15 cellular contexts compared by ENCODE assay signal in genomic region chr18:69956037-69956436, GRCh38. TPM values are rescaled to one million over a fixed set of nuclear protein-coding genes. Genes with fewer than 3 reads are reported as not detected.
DNase-seq lines count a peak whose midpoint lies in the region; ATAC-seq and TF ChIP-seq lines count a peak whose summit lies in the region.
"Had no signal": no experiment of that assay in that cellular context is flagged by ENCODE, and none has a peak within 500 bp of the region (broad histone marks: within the 10 kb centered on the region; RNA-seq: fewer than 3 reads in every experiment).

No MANE protein-coding gene starts in this region.

- DNase-seq in activated naive CD4-positive, alpha-beta T cell treated with anti-CD3 and anti-CD28 coated beads for 36 hours = peak; percentile 40
- no peak for DNase-seq in activated naive CD4-positive, alpha-beta T cell (lab: John Stamatoyannopoulos, UW)
- DNase-seq in activated CD4-positive, alpha-beta memory T cell treated with anti-CD3 and anti-CD28 coated beads, Interleukin-2, amount 10 ng/mL, durations not matched to agents 7 days and 5 days = peak; percentile 42
- DNase-seq in stimulated activated naive CD8-positive, alpha-beta T cell treated with anti-CD3 and anti-CD28 coated beads, Interleukin-15, amount 100 ng/mL, for 72 hours = no peak
- no peak for DNase-seq in DMS153 (lab: John Stamatoyannopoulos, UW)
- no peak for DNase-seq in heart left ventricle
- DNase-seq in tibial nerve (ENCODE audit: low spot score in 2 of 2) = no peak
- DNase-seq: adrenal gland, GOT3, naive B cell, NCI-H1694 treated with DMSO at 0.1 percent for 48 hours, WERI-Rb-1 had no signal

- TF ChIP-seq POLR2A in heart left ventricle (IDR thresholded peaks at IDR 0.05) = no peak
- TF ChIP-seq POLR2A in tibial nerve (IDR thresholded peaks at IDR 0.05) = no peak

- peaks cover 3% of the 10 kb centered on the region for H3K9me3 Mint-ChIP-seq in activated naive CD4-positive, alpha-beta T cell treated with anti-CD3 and anti-CD28 coated beads for 36 hours
- H3K9me3 Mint-ChIP-seq in activated CD4-positive, alpha-beta memory T cell treated with anti-CD3 and anti-CD28 coated beads, Interleukin-2, amount 10 ng/mL, durations not matched to agents 7 days and 5 days = peaks cover 5% of the 10 kb centered on the region
- peaks cover 0 to 9% of the 10 kb centered on the region in 2 donors for H3K9me3 Mint-ChIP-seq in stimulated activated naive CD8-positive, alpha-beta T cell treated with anti-CD3 and anti-CD28 coated beads, Interleukin-15, amount 100 ng/mL, for 72 hours

- peaks cover 7% of the 10 kb centered on the region for H3K36me3 Mint-ChIP-seq in activated naive CD4-positive, alpha-beta T cell treated with anti-CD3 and anti-CD28 coated beads for 36 hours (ENCODE audit: low read depth)
- H3K36me3 Mint-ChIP-seq in activated CD4-positive, alpha-beta memory T cell treated with anti-CD3 and anti-CD28 coated beads, Interleukin-2, amount 10 ng/mL, durations not matched to agents 7 days and 5 days (ENCODE audit: low read depth) = peaks cover 30% of the 10 kb centered on the region
- H3K36me3 Mint-ChIP-seq: naive B cell had no signal

- H3K27me3 Mint-ChIP-seq in activated naive CD4-positive, alpha-beta T cell treated with anti-CD3 and anti-CD28 coated beads for 36 hours (ENCODE audit: low read depth) = no peaks in the 10 kb centered on the region
- no peaks in the 10 kb centered on the region for H3K27me3 Mint-ChIP-seq in activated CD4-positive, alpha-beta memory T cell treated with anti-CD3 and anti-CD28 coated beads, Interleukin-2, amount 10 ng/mL, durations not matched to agents 7 days and 5 days
- H3K27me3 Mint-ChIP-seq in stimulated activated naive CD8-positive, alpha-beta T cell treated with anti-CD3 and anti-CD28 coated beads, Interleukin-15, amount 100 ng/mL, for 72 hours = no peaks in the 10 kb centered on the region
- H3K27me3 Mint-ChIP-seq: B cell, naive B cell had no signal

- H3K27ac ChIP-seq in heart left ventricle (peak overlapping the region in 1 of 12 donors; percentile 69), tibial nerve (no peak overlapping the region)
- H3K27ac ChIP-seq: adrenal gland, WERI-Rb-1 had no signal

- no peaks in the 10 kb centered on the region for H3K36me3 ChIP-seq in heart left ventricle
- no peaks in the 10 kb centered on the region for H3K36me3 ChIP-seq in tibial nerve
- H3K36me3 ChIP-seq: adrenal gland, WERI-Rb-1 had no signal

- TF ChIP-seq EP300 in tibial nerve (IDR thresholded peaks at IDR 0.05) = no peak

- H3K4me1 ChIP-seq in heart left ventricle (peaks cover 0 to 24% (median 0%) of the 10 kb centered on the region in 12 donors), tibial nerve (no peaks in the 10 kb centered on the region)

- H3K4me1 Mint-ChIP-seq in activated naive CD4-positive, alpha-beta T cell treated with anti-CD3 and anti-CD28 coated beads for 36 hours (ENCODE audit: low read depth) = peaks cover 36% of the 10 kb centered on the region
- H3K4me1 Mint-ChIP-seq in activated CD4-positive, alpha-beta memory T cell treated with anti-CD3 and anti-CD28 coated beads, Interleukin-2, amount 10 ng/mL, durations not matched to agents 7 days and 5 days = peaks cover 33% of the 10 kb centered on the region
- peaks cover 6% of the 10 kb centered on the region for H3K4me1 Mint-ChIP-seq in stimulated activated naive CD8-positive, alpha-beta T cell treated with anti-CD3 and anti-CD28 coated beads, Interleukin-15, amount 100 ng/mL, for 72 hours

- intact Hi-C loops in activated naive CD4-positive, alpha-beta T cell treated with anti-CD3 and anti-CD28 coated beads for 36 hours (cut with micrococcal nuclease) = no loop called here
- intact Hi-C loops in heart left ventricle (cut with DNase I) = no loop called here

- H3K27me3 ChIP-seq in heart left ventricle (no peaks in the 10 kb centered on the region), tibial nerve (no peaks in the 10 kb centered on the region)
- H3K27me3 ChIP-seq: adrenal gland had no signal

- 81 to 89% (median 87%) methylated on average over 4 of the region's 4 CpGs for WGBS in heart left ventricle, 4 donors
- 83 to 93% methylated on average over 4 of the region's 4 CpGs for WGBS in tibial nerve, 2 donors

- no peak overlapping the region for H3K4me3 Mint-ChIP-seq in activated naive CD4-positive, alpha-beta T cell treated with anti-CD3 and anti-CD28 coated beads for 36 hours
- no peak overlapping the region for H3K4me3 Mint-ChIP-seq in activated CD4-positive, alpha-beta memory T cell treated with anti-CD3 and anti-CD28 coated beads, Interleukin-2, amount 10 ng/mL, durations not matched to agents 7 days and 5 days
- H3K4me3 Mint-ChIP-seq in stimulated activated naive CD8-positive, alpha-beta T cell treated with anti-CD3 and anti-CD28 coated beads, Interleukin-15, amount 100 ng/mL, for 72 hours = no peak overlapping the region
- H3K4me3 Mint-ChIP-seq: B cell, naive B cell had no signal

- H3K27ac Mint-ChIP-seq in activated naive CD4-positive, alpha-beta T cell treated with anti-CD3 and anti-CD28 coated beads for 36 hours = no peak overlapping the region
- H3K27ac Mint-ChIP-seq in activated CD4-positive, alpha-beta memory T cell treated with anti-CD3 and anti-CD28 coated beads, Interleukin-2, amount 10 ng/mL, durations not matched to agents 7 days and 5 days = no peak overlapping the region
- H3K27ac Mint-ChIP-seq in stimulated activated naive CD8-positive, alpha-beta T cell treated with anti-CD3 and anti-CD28 coated beads, Interleukin-15, amount 100 ng/mL, for 72 hours = peak overlapping the region in 1 of 2 donors; percentile 91
- H3K27ac Mint-ChIP-seq: B cell, naive B cell had no signal

- H3K9me3 ChIP-seq in heart left ventricle = peaks cover 0 to 3% (median 0%) of the 10 kb centered on the region in 12 donors
- H3K9me3 ChIP-seq in tibial nerve = peaks cover 0 to 4% (median 0%) of the 10 kb centered on the region in 4 donors
- H3K9me3 ChIP-seq: adrenal gland had no signal

- TF ChIP-seq CTCF in heart left ventricle (IDR thresholded peaks at IDR 0.05) = no peak
- no peak for TF ChIP-seq CTCF in tibial nerve (IDR thresholded peaks at IDR 0.05)

- H3K4me3 ChIP-seq in heart left ventricle (peak overlapping the region in 1 of 12 donors; percentile 46), tibial nerve (no peak overlapping the region)
- H3K4me3 ChIP-seq: adrenal gland had no signal

- ATAC-seq in HG02798 (IDR thresholded peaks at IDR 0.05; ENCODE audit: poor library complexity, unreplicated experiment) (peak; percentile 33), heart left ventricle (no peak)
- peak; percentile 51 for ATAC-seq in stimulated activated naive CD8-positive, alpha-beta T cell treated with anti-CD3 and anti-CD28 coated beads, Interleukin-15, amount 100 ng/mL, for 72 hours

- POLR2A ChIA-PET in activated CD4-positive, alpha-beta memory T cell treated with anti-CD3 and anti-CD28 coated beads, Interleukin-2, amount 10 ng/mL, durations not matched to agents 7 days and 5 days (lab: Charles Lee) = interaction anchor here (0.9 to 4.7 kb wide), 14 partner anchors 10 to 115 kb away, joined by 3 to 101 read pairs (median 5); partner anchors contain the start of gene CD226

- CTCF ChIA-PET in activated naive CD4-positive, alpha-beta T cell treated with anti-CD3 and anti-CD28 coated beads for 36 hours (lab: Charles Lee) = interaction anchor here (0.8 to 2.2 kb wide), 7 partner anchors 9 to 99 kb away, joined by 3 to 7 read pairs (median 3); partner anchors contain the start of gene CD226
- CTCF ChIA-PET in activated CD4-positive, alpha-beta memory T cell treated with anti-CD3 and anti-CD28 coated beads, Interleukin-2, amount 10 ng/mL, durations not matched to agents 7 days and 5 days (lab: Charles Lee) = interaction anchor here (1.0 to 2.0 kb wide), 7 partner anchors 9 to 67 kb away, joined by 3 to 10 read pairs (median 6); partner anchors contain the start of gene CD226

RNA-seq across cellular contexts. Expression of gene CD226, which starts 8.4 kb away (rescaled TPM):
- 10 to 100 TPM; 19.4 to 19.9 TPM for total RNA-seq in activated naive CD4-positive, alpha-beta T cell treated with anti-CD3 and anti-CD28 coated beads for 36 hours
- total RNA-seq in activated CD4-positive, alpha-beta memory T cell treated with anti-CD3 and anti-CD28 coated beads, Interleukin-2, amount 10 ng/mL, durations not matched to agents 7 days and 5 days = 100 to 1,000 TPM; 102 to 111 TPM
- 1 to 10 TPM in 6 of 9 donors, under 1 TPM in 3; 0.28 to 4.1 (median 1.2) TPM for total RNA-seq in heart left ventricle
- under 1 TPM; 0.15 to 0.29 TPM for polyA plus RNA-seq in heart left ventricle
- 1 to 10 TPM in 1 of 4 donors, under 1 TPM in 3; 0.39 to 1.1 (median 0.72) TPM for total RNA-seq in tibial nerve
- total RNA-seq: HT-29 had no signal

Comparison
In these comparisons a context has a peak if more than half of its experiments do, and no peak if none do; other contexts are left out.
1. DNase-seq: peak in activated naive CD4-positive, alpha-beta T cell treated with anti-CD3 and anti-CD28 coated beads for 36 hours (single experiment) and activated CD4-positive, alpha-beta memory T cell treated with anti-CD3 and anti-CD28 coated beads, Interleukin-2, amount 10 ng/mL, durations not matched to agents 7 days and 5 days (single experiment); none in activated naive CD4-positive, alpha-beta T cell (0 of 4), stimulated activated naive CD8-positive, alpha-beta T cell treated with anti-CD3 and anti-CD28 coated beads, Interleukin-15, amount 100 ng/mL, for 72 hours (0 of 2), DMS153 (single experiment), heart left ventricle (0 of 5) and tibial nerve (0 of 2).
2. ATAC-seq: peak in HG02798 (single experiment) and stimulated activated naive CD8-positive, alpha-beta T cell treated with anti-CD3 and anti-CD28 coated beads, Interleukin-15, amount 100 ng/mL, for 72 hours (single experiment); none in heart left ventricle (0 of 4).
3. RNA of gene CD226, which starts 8.4 kb away (total RNA-seq): 102 to 111 TPM in activated CD4-positive, alpha-beta memory T cell treated with anti-CD3 and anti-CD28 coated beads, Interleukin-2, amount 10 ng/mL, durations not matched to agents 7 days and 5 days; 19.4 to 19.9 TPM in activated naive CD4-positive, alpha-beta T cell treated with anti-CD3 and anti-CD28 coated beads for 36 hours, 0.28 to 4.1 TPM in heart left ventricle and 0.39 to 1.1 TPM in tibial nerve; every median in the first group is over 4 times any median in the second.